23 cellular contexts compared by ENCODE assay signal in the genomic region with DNA sequence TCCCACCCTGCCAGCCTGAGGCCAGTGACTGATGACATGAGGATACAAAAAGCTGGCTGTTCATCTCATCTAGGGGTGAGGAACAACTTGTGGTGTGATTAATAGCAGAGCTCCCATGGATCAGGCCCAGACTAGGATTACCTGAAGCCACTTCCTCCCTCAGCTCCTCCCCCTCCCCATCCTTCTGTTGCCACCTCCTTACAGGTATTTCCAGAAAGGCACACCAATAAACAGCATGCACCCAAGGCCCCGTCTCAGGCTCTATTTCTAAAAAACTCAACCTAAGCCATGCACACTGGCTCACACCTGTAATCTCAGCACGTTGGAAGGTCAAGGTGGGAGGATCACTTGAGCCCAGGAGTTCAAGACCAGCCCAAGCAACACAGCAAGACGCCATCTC.
"Had no signal": no experiment of that assay in that cellular context is flagged by ENCODE, and none has a peak within 500 bp of the region (broad histone marks: within the 10 kb centered on the region; RNA-seq: fewer than 3 reads in every experiment).

No MANE protein-coding gene starts in this region.

- H3K4me1 ChIP-seq: ascending aorta, left lung, spleen, upper lobe of right lung had no signal

- H3K27me3 ChIP-seq: adrenal gland, ascending aorta, left lung, spleen, thyroid gland, upper lobe of right lung had no signal

- H3K27ac Mint-ChIP-seq: activated CD4-positive, alpha-beta memory T cell treated with anti-CD3 and anti-CD28 coated beads, Interleukin-2, amount 10 ng/mL, durations not matched to agents 7 days and 5 days; activated CD4-positive, alpha-beta T cell treated with anti-CD3 and anti-CD28 coated beads, Interleukin-2, amount 10 ng/mL, durations not matched to agents 24 days and 14 days; activated CD8-positive, alpha-beta memory T cell treated with anti-CD3 and anti-CD28 coated beads, Interleukin-2, amount 10 ng/mL, durations not matched to agents 7 days and 5 days; activated naive CD4-positive, alpha-beta T cell treated with anti-CD3 and anti-CD28 coated beads, Interleukin-2, amount 50 U/mL, for 72 hours; activated T-helper 1 cell treated with anti-CD3 and anti-CD28 coated beads, Interleukin-12 subunit alpha, Interleukin-12 subunit beta, Interleukin-2, Interleukin-4 antibody, amounts not matched to agents 30 ng/mL and 10 ng/mL and 1 ng/mL, durations not matched to agents 14 hours and 24 hours and 36 hours; immature natural killer cell; mesothelial cell of epicardium; natural killer cell; progenitor cell of endocrine pancreas; T-helper 17 cell had no signal

- H3K4me3 ChIP-seq: adrenal gland, ascending aorta, coronary artery, left lung, lung, spleen, thyroid gland, upper lobe of right lung had no signal

- ATAC-seq: activated CD4-positive, CD25-positive, alpha-beta regulatory T cell treated with anti-CD3 and anti-CD28 coated beads, Interleukin-2, amount 50 U/mL, for 24 hours; activated CD8-positive, alpha-beta memory T cell treated with anti-CD3 and anti-CD28 coated beads, Interleukin-2, amount 10 ng/mL, durations not matched to agents 7 days and 5 days; activated naive CD4-positive, alpha-beta T cell treated with anti-CD3 and anti-CD28 coated beads, Interleukin-2, amount 50 U/mL, for 72 hours; left lung; natural killer cell; stimulated activated naive CD8-positive, alpha-beta T cell treated with anti-CD3 and anti-CD28 coated beads, Interleukin-15, Interleukin-2, amounts not matched to agents 100 U/mL and 50 U/mL, for 24 hours; T-helper 17 cell; upper lobe of right lung had no signal

- H3K4me1 Mint-ChIP-seq: activated CD4-positive, alpha-beta memory T cell treated with anti-CD3 and anti-CD28 coated beads, Interleukin-2, amount 10 ng/mL, durations not matched to agents 7 days and 5 days; activated CD4-positive, alpha-beta T cell treated with anti-CD3 and anti-CD28 coated beads, Interleukin-2, amount 10 ng/mL, durations not matched to agents 24 days and 14 days; activated CD8-positive, alpha-beta memory T cell treated with anti-CD3 and anti-CD28 coated beads, Interleukin-2, amount 10 ng/mL, durations not matched to agents 7 days and 5 days; immature natural killer cell; natural killer cell; T-helper 17 cell had no signal

- H3K9me3 ChIP-seq: adrenal gland, ascending aorta, left lung, spleen, thyroid gland, upper lobe of right lung had no signal

- H3K4me3 Mint-ChIP-seq: activated CD4-positive, alpha-beta memory T cell treated with anti-CD3 and anti-CD28 coated beads, Interleukin-2, amount 10 ng/mL, durations not matched to agents 7 days and 5 days; activated CD4-positive, alpha-beta T cell treated with anti-CD3 and anti-CD28 coated beads, Interleukin-2, amount 10 ng/mL, durations not matched to agents 24 days and 14 days; activated CD8-positive, alpha-beta memory T cell treated with anti-CD3 and anti-CD28 coated beads, Interleukin-2, amount 10 ng/mL, durations not matched to agents 7 days and 5 days; activated T-helper 1 cell treated with anti-CD3 and anti-CD28 coated beads, Interleukin-12 subunit alpha, Interleukin-12 subunit beta, Interleukin-2, Interleukin-4 antibody, amounts not matched to agents 30 ng/mL and 10 ng/mL and 1 ng/mL, durations not matched to agents 14 hours and 24 hours and 36 hours; immature natural killer cell; mesothelial cell of epicardium; natural killer cell; T-helper 17 cell had no signal

- DNase-seq: activated CD4-positive, alpha-beta memory T cell treated with anti-CD3 and anti-CD28 coated beads, Interleukin-2, amount 10 ng/mL, durations not matched to agents 7 days and 5 days; activated CD4-positive, alpha-beta T cell treated with anti-CD3 and anti-CD28 coated beads, Interleukin-2, amount 10 ng/mL, durations not matched to agents 24 days and 14 days; activated CD8-positive, alpha-beta memory T cell treated with anti-CD3 and anti-CD28 coated beads, Interleukin-2, amount 10 ng/mL, durations not matched to agents 7 days and 5 days; adrenal gland; immature natural killer cell; kidney glomerular epithelial cell; left lung; natural killer cell; spleen; stimulated activated CD4-positive, alpha-beta T cell treated with anti-CD3 and anti-CD28 coated beads, Interleukin-4, amount 100 ng/mL, for 4 hours; stimulated activated naive CD8-positive, alpha-beta T cell treated with anti-CD3 and anti-CD28 coated beads, Interleukin-15, Interleukin-2, amounts not matched to agents 100 U/mL and 50 U/mL, for 24 hours; SW 1271; T-helper 17 cell; thyroid gland; upper lobe of right lung had no signal

- H3K36me3 ChIP-seq: adrenal gland, ascending aorta, left lung, spleen, thyroid gland, upper lobe of right lung had no signal

- H3K9me3 Mint-ChIP-seq: activated CD4-positive, alpha-beta memory T cell treated with anti-CD3 and anti-CD28 coated beads, Interleukin-2, amount 10 ng/mL, durations not matched to agents 7 days and 5 days; activated CD4-positive, alpha-beta T cell treated with anti-CD3 and anti-CD28 coated beads, Interleukin-2, amount 10 ng/mL, durations not matched to agents 24 days and 14 days; activated naive CD4-positive, alpha-beta T cell treated with anti-CD3 and anti-CD28 coated beads, Interleukin-2, amount 50 U/mL, for 72 hours; activated T-helper 1 cell treated with anti-CD3 and anti-CD28 coated beads, Interleukin-12 subunit alpha, Interleukin-12 subunit beta, Interleukin-2, Interleukin-4 antibody, amounts not matched to agents 30 ng/mL and 10 ng/mL and 1 ng/mL, durations not matched to agents 14 hours and 24 hours and 36 hours; immature natural killer cell; natural killer cell had no signal

- H3K36me3 Mint-ChIP-seq: activated CD8-positive, alpha-beta memory T cell treated with anti-CD3 and anti-CD28 coated beads, Interleukin-2, amount 10 ng/mL, durations not matched to agents 7 days and 5 days; activated naive CD4-positive, alpha-beta T cell treated with anti-CD3 and anti-CD28 coated beads, Interleukin-2, amount 50 U/mL, for 72 hours; immature natural killer cell; natural killer cell had no signal

- H3K27ac ChIP-seq: adrenal gland, ascending aorta, coronary artery, left lung, spleen, thyroid gland, upper lobe of right lung had no signal

- H3K27me3 Mint-ChIP-seq: progenitor cell of endocrine pancreas, T-helper 17 cell had no signal
